ENCODE assay signal across 8 cellular contexts in the genomic region with DNA sequence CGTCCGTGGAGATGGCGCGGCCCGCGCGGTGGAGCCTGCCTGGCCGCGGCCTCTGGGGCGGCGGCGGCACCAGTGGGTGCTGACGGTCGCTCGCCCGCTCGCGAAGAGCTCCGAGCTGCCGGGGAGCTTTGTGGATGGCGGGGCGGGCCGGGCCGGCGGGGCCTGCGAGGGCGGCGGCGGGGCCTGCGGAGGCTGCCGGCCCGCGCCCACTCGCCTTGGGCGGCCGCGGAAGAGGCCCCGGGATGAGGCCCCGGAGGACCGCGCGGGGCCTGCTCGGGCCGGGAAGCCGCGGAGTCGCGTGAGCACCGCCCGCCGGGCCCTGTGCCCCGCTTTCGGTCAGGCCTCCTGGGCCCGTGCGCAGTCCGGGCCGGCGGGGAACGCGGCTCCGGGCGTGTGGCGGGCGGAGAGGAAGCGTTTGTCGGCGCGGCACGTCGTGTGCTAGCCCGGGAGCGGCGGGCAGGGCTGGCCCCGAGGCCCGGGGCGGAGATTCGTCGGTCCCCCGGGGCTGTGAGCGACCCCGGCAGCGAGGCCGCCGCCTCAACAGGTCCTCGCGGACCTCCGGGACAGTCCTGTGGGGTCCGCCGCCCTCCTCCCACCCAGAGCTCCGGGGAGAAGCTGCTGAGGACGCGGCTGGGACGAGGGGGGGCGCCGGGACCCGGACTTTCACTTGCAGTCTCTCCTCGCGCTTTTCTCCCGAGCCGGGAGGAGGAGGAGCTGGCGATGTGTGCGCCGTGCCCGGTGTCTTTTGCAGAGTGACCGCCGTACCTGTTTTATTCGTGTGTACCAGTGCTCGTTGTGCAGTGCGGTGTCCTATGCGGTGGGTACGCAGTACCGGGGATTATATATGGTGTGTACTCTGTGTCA. TPM values are rescaled to one million over a fixed set of nuclear protein-coding genes. Genes with fewer than 3 reads are reported as not detected.
DNase-seq lines count a peak whose midpoint lies in the region; ATAC-seq and TF ChIP-seq lines count a peak whose summit lies in the region.

No MANE protein-coding gene starts in this region.

- H3K4me2 ChIP-seq in OCI-LY7 (ENCODE audit: low read length) (peak overlapping the region; percentile 63), fibroblast of lung (ENCODE audit: extremely low read depth, insufficient read depth, low read length) (peak overlapping the region; percentile 99)

- no peaks in the 10 kb centered on the region for H3K9me3 Mint-ChIP-seq in activated T-helper 17 cell treated with anti-CD3 and anti-CD28 coated beads, Interleukin-2, amount 50 U/mL, for 72 hours
- H3K9me3 Mint-ChIP-seq in natural killer cell = no peaks in the 10 kb centered on the region

- peak overlapping the region; percentile 66 for H3K27ac Mint-ChIP-seq in activated T-helper 17 cell treated with anti-CD3 and anti-CD28 coated beads, Interleukin-2, amount 50 U/mL, for 72 hours
- H3K27ac Mint-ChIP-seq in natural killer cell = peak overlapping the region; percentile 85 to 89

- H3K4me3 Mint-ChIP-seq in activated T-helper 17 cell treated with anti-CD3 and anti-CD28 coated beads, Interleukin-2, amount 50 U/mL, for 72 hours = peak overlapping the region; percentile 79
- peak overlapping the region; percentile 86 for H3K4me3 Mint-ChIP-seq in natural killer cell

- peak overlapping the region; percentile 89 for H3K9ac ChIP-seq in fibroblast of lung (ENCODE audit: insufficient read depth, low read length)

- H3K79me2 ChIP-seq in OCI-LY7 (ENCODE audit: insufficient read depth, low read depth, low read length) = no peaks in the 10 kb centered on the region
- H3K79me2 ChIP-seq in fibroblast of lung (ENCODE audit: control insufficient read depth, insufficient read depth, low read length) = peaks cover 52% of the 10 kb centered on the region

- no peaks in the 10 kb centered on the region for H3K36me3 Mint-ChIP-seq in activated T-helper 17 cell treated with anti-CD3 and anti-CD28 coated beads, Interleukin-2, amount 50 U/mL, for 72 hours (ENCODE audit: low read depth)
- H3K36me3 Mint-ChIP-seq in natural killer cell = no peaks in the 10 kb centered on the region

- DNase-seq in AG04450 (ENCODE audit: low read depth, low spot score) = no peak
- DNase-seq in OCI-LY7 (ENCODE audit: low spot score) = peak; percentile 62
- peak; percentile 62 to 63 for DNase-seq in fibroblast of lung (ENCODE audit: low read depth in 2 of 2)
- DNase-seq in natural killer cell = peak; percentile 65
- DNase-seq in stimulated activated naive CD8-positive, alpha-beta T cell treated with anti-CD3 and anti-CD28 coated beads, Interleukin-15, Interleukin-2, amounts not matched to agents 100 U/mL and 50 U/mL, for 24 hours = peak; percentile 71

- no peaks in the 10 kb centered on the region; the same call in 1 of the 2 replicates for H3K9me3 ChIP-seq in AG04450 (ENCODE audit: control insufficient read depth, insufficient read depth, low read length)
- no peaks in the 10 kb centered on the region for H3K9me3 ChIP-seq in OCI-LY7 (ENCODE audit: low read length)
- H3K9me3 ChIP-seq in fibroblast of lung (ENCODE audit: control insufficient read depth, insufficient read depth, low read depth, low read length) = no peaks in the 10 kb centered on the region

- intact Hi-C loops in OCI-LY7 (cut with micrococcal nuclease; ENCODE audit: unreplicated experiment) (no loop called here), natural killer cell (cut with micrococcal nuclease) (no loop called here)

- no peaks in the 10 kb centered on the region for H3K27me3 ChIP-seq in AG04450 (ENCODE audit: control insufficient read depth, insufficient read depth, low read length)
- no peaks in the 10 kb centered on the region for H3K27me3 ChIP-seq in fibroblast of lung (ENCODE audit: control insufficient read depth, insufficient read depth, low read length)

- H3K4me1 Mint-ChIP-seq in activated T-helper 17 cell treated with anti-CD3 and anti-CD28 coated beads, Interleukin-2, amount 50 U/mL, for 72 hours = peaks cover 15% of the 10 kb centered on the region
- peaks cover 32 to 38% of the 10 kb centered on the region in 2 donors for H3K4me1 Mint-ChIP-seq in natural killer cell

- no peaks in the 10 kb centered on the region for H3K27me3 Mint-ChIP-seq in activated T-helper 17 cell treated with anti-CD3 and anti-CD28 coated beads, Interleukin-2, amount 50 U/mL, for 72 hours
- no peaks in the 10 kb centered on the region for H3K27me3 Mint-ChIP-seq in natural killer cell (ENCODE audit: low read depth in 2 of 2)

- H3K27ac ChIP-seq in AG04450 (ENCODE audit: low read depth, low read length) (peak overlapping the region; percentile 54), OCI-LY7 (ENCODE audit: low read depth, low read length, poor library complexity, severe bottlenecking) (no peak overlapping the region), fibroblast of lung (ENCODE audit: insufficient read depth, low read length) (peak overlapping the region; percentile 92)

- peaks cover 9% of the 10 kb centered on the region for H4K20me1 ChIP-seq in OCI-LY7 (ENCODE audit: insufficient read depth, low read length)
- peaks cover 5% of the 10 kb centered on the region for H4K20me1 ChIP-seq in fibroblast of lung (ENCODE audit: control insufficient read depth, extremely low read depth, insufficient read depth, low read length)

- H3K4me3 ChIP-seq in AG04450 (ENCODE audit: low read depth, low read length) = peak overlapping the region; percentile 89
- peak overlapping the region; percentile 65 for H3K4me3 ChIP-seq in OCI-LY7 (ENCODE audit: low read depth, low read length, poor library complexity, severe bottlenecking)
- peak overlapping the region; percentile 85 to 95 (median 89) for H3K4me3 ChIP-seq in fibroblast of lung (replicated peaks in 1 of 4; ENCODE audit: control extremely low read depth in 1 of 4, insufficient read depth in 1 of 4, low read depth in 3 of 4, low read length in 4 of 4)

- H2AFZ ChIP-seq in OCI-LY7 (ENCODE audit: low read length) (peak overlapping the region; percentile 27), fibroblast of lung (ENCODE audit: low read length) (peak overlapping the region; percentile 26)

- POLR2A ChIA-PET in AG04450 (lab: Yijun Ruan, JAX) (interaction anchor here (0.8 kb wide), 1 partner anchor 113 kb away, joined by 3 read pairs; no protein-coding TSS in a partner anchor), OCI-LY7 (lab: Charles Lee) (no interaction called here)

- TF ChIP-seq CTCF in AG04450 (IDR thresholded peaks at IDR 0.05; ENCODE audit: low read depth, low read length) (no peak), OCI-LY7 (conservative IDR thresholded peaks at IDR 0.05; ENCODE audit: low read length) (no peak), fibroblast of lung (conservative IDR thresholded peaks at IDR 0.05 in 1 of 2, IDR thresholded peaks at IDR 0.05 in 1 of 2; ENCODE audit: low read depth in 1 of 2, low read length in 2 of 2) (no peak), natural killer cell (IDR thresholded peaks at IDR 0.05) (no peak)

- H3K36me3 ChIP-seq in OCI-LY7 (ENCODE audit: insufficient read depth, low read length) = no peaks in the 10 kb centered on the region
- H3K36me3 ChIP-seq in fibroblast of lung (ENCODE audit: control insufficient read depth, insufficient read depth, low read length) = no peaks in the 10 kb centered on the region

- H3K4me1 ChIP-seq in OCI-LY7 (ENCODE audit: insufficient read depth, low read length, poor library complexity, severe bottlenecking) (no peaks in the 10 kb centered on the region), fibroblast of lung (ENCODE audit: control insufficient read depth, extremely low read depth, insufficient read depth, low read length) (peaks cover 21% of the 10 kb centered on the region)

- CTCF ChIA-PET in AG04450 (lab: Charles Lee) = no interaction called here
- CTCF ChIA-PET in OCI-LY7 (lab: Charles Lee; ENCODE audit: unreplicated experiment) = no interaction called here

- ATAC-seq in GM18873 (IDR thresholded peaks at IDR 0.05; ENCODE audit: low FRiP score, unreplicated experiment) (peak; percentile 32), HG03097 (IDR thresholded peaks at IDR 0.05; ENCODE audit: low FRiP score, unreplicated experiment) (peak; percentile 25), natural killer cell (peak; percentile 43 to 73 (median 55))
- ATAC-seq in activated T-helper 17 cell treated with anti-CD3 and anti-CD28 coated beads, Interleukin-2, amount 50 U/mL, for 72 hours (replicated peaks) = peak; percentile 48
- peak; percentile 36 for ATAC-seq in stimulated activated naive CD8-positive, alpha-beta T cell treated with anti-CD3 and anti-CD28 coated beads, Interleukin-15, Interleukin-2, amounts not matched to agents 100 U/mL and 50 U/mL, for 24 hours

- no peaks in the 10 kb centered on the region for H3K9me2 ChIP-seq in OCI-LY7 (ENCODE audit: insufficient read depth, low read length)

- no TSS peak for BruUV-seq in OCI-LY7 (replicated peaks; lab: Mats Ljungman, UMichigan)

RNA-seq across cellular contexts. Expression of gene ZMYND11, which starts 0.6 kb away (rescaled TPM):
- polyA plus RNA-seq in AG04450 (2011; rRNA removed) (58.7 and 76.0 TPM in 2 replicates), fibroblast of lung (60.6 and 68.4 TPM in 2 replicates)
- 33.2 and 46.7 TPM in 2 replicates for polyA minus RNA-seq in AG04450 (2011; rRNA and poly(A)+ RNA removed)
- total RNA-seq in OCI-LY7 (2014; rRNA removed; shearing (Covaris generic)) = 2.9 and 5.5 TPM in 2 replicates
- total RNA-seq in OCI-LY7 (2022) (2.3 and 4.0 TPM in 2 replicates), fibroblast of lung (57.0 and 57.5 TPM in 2 replicates), natural killer cell (10 to 100 TPM; 50.6 to 63.9 (median 52.6) TPM)
- total RNA-seq in activated T-helper 17 cell treated with anti-CD3 and anti-CD28 coated beads, Interleukin-2, amount 50 U/mL, for 72 hours = 10 to 100 TPM; 14.2 to 23.4 TPM
- 40.7 and 47.9 TPM in 2 replicates for polyA plus RNA-seq in fibroblast of lung (2012)
- polyA minus RNA-seq in fibroblast of lung (ENCODE audit: low replicate concordance) = 7.1 and 11.3 TPM in 2 replicates
